Comparison of ENCODE assay signal across 8 cellular contexts in the genomic region with DNA sequence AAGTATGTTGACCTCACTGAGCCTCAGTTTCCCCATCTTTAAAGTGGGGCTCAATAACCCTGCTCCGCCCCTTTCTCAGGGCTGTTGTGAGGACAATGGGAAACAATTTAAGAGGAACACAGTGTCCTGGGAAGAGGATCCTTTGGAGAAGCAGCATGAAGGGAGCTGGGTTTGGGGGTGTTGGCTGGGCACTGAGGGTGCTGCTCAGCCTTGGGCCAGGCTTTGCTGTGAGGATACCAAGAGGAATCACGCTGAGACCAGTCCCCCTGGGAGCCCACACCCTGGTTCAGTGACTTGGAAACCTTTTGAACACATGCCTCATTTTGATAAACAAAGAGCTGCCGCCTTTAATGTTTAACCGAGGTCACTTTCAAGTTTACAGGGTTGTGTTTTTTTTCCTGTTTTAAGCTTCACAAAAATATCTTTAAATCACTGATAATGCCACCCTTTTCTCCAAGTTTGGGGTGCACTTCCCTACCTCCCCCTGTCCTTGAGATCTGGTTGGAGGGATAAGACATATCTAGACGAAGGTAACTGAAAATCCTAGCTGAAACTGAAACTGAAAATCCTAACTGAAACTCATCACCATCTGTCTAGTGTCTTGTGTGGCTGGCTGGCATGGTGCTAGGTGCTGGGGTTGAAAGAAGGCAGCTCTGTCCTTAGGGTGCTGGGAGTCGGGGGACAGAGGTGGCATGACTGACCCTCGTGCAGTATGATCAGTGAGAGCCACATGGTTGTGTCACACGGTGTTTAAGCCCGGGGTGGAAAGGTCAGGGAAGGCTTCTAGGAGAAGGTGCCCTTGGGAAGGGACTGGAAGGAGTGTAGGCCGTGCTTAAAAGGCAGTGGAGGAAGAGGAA. TPM values are rescaled to one million over a fixed set of nuclear protein-coding genes. Genes with fewer than 3 reads are reported as not detected.
A peak's percentile ranks its signal among the peaks of the same experiment; 100 is the strongest.
DNase-seq lines count a peak whose midpoint lies in the region; ATAC-seq lines count a peak whose summit lies in the region.

No MANE protein-coding gene starts in this region.

- H3K27ac ChIP-seq in HUES48 (ENCODE audit: low read depth, low read length) = peak overlapping the region; percentile 3

- H3K9me3 Mint-ChIP-seq in activated T-helper 17 cell treated with anti-CD3 and anti-CD28 coated beads, Interleukin-2, amount 50 U/mL, for 72 hours = no peaks in the 10 kb centered on the region

- peak; percentile 22 for DNase-seq in EH (ENCODE audit: low read depth)
- DNase-seq in kidney glomerular epithelial cell (lab: John Stamatoyannopoulos, UW) = peak; percentile 47
- DNase-seq in stimulated activated naive CD8-positive, alpha-beta T cell treated with anti-CD3 and anti-CD28 coated beads, Interleukin-15, Interleukin-2, amounts not matched to agents 100 U/mL and 50 U/mL, for 24 hours = peak; percentile 46
- DNase-seq in cerebellum (ENCODE audit: low spot score) = no peak
- DNase-seq in AG20443 (ENCODE audit: low spot score) = no peak

- peaks cover 12% of the 10 kb centered on the region for H3K36me3 Mint-ChIP-seq in activated T-helper 17 cell treated with anti-CD3 and anti-CD28 coated beads, Interleukin-2, amount 50 U/mL, for 72 hours (ENCODE audit: low read depth)

- H3K4me3 ChIP-seq in HUES48 (ENCODE audit: low read depth, low read length) = peak overlapping the region; percentile 67

- peak overlapping the region; percentile 97 for H3K4me3 Mint-ChIP-seq in activated T-helper 17 cell treated with anti-CD3 and anti-CD28 coated beads, Interleukin-2, amount 50 U/mL, for 72 hours

- peak; percentile 43 for ATAC-seq in GM21381 (IDR thresholded peaks at IDR 0.05; ENCODE audit: unreplicated experiment)
- ATAC-seq in activated T-helper 17 cell treated with anti-CD3 and anti-CD28 coated beads, Interleukin-2, amount 50 U/mL, for 72 hours (replicated peaks) = peak; percentile 74
- peak; percentile 62 for ATAC-seq in stimulated activated naive CD8-positive, alpha-beta T cell treated with anti-CD3 and anti-CD28 coated beads, Interleukin-15, Interleukin-2, amounts not matched to agents 100 U/mL and 50 U/mL, for 24 hours

- no peaks in the 10 kb centered on the region for H3K27me3 Mint-ChIP-seq in activated T-helper 17 cell treated with anti-CD3 and anti-CD28 coated beads, Interleukin-2, amount 50 U/mL, for 72 hours

- H3K36me3 ChIP-seq in HUES48 (ENCODE audit: control insufficient read depth, insufficient read depth, low read length) = peaks cover 37% of the 10 kb centered on the region

- peaks cover 40% of the 10 kb centered on the region for H3K4me1 ChIP-seq in HUES48 (ENCODE audit: control insufficient read depth, insufficient read depth, low read length)

- peak overlapping the region; percentile 9; the same call in 1 of the 2 replicates for H3K9ac ChIP-seq in HUES48 (ENCODE audit: low read depth, low read length)

- H3K27ac Mint-ChIP-seq in activated T-helper 17 cell treated with anti-CD3 and anti-CD28 coated beads, Interleukin-2, amount 50 U/mL, for 72 hours = peak overlapping the region; percentile 80

- no peaks in the 10 kb centered on the region for H3K27me3 ChIP-seq in HUES48 (ENCODE audit: control insufficient read depth, insufficient read depth, low read length)

- peaks cover 26% of the 10 kb centered on the region for H3K4me1 Mint-ChIP-seq in activated T-helper 17 cell treated with anti-CD3 and anti-CD28 coated beads, Interleukin-2, amount 50 U/mL, for 72 hours

- H3K9me3 ChIP-seq in HUES48 (ENCODE audit: control insufficient read depth, insufficient read depth, low read length) = no peaks in the 10 kb centered on the region

RNA-seq across cellular contexts. Expression of gene ZNF775, which starts 27.7 kb away (rescaled TPM):
- total RNA-seq in activated T-helper 17 cell treated with anti-CD3 and anti-CD28 coated beads, Interleukin-2, amount 50 U/mL, for 72 hours = 1 to 10 TPM; 2.5 to 3.2 TPM
- 8.2 TPM for total RNA-seq in cerebellum

RNA-seq across cellular contexts. Expression of gene REPIN1, which starts 38.2 kb away (rescaled TPM):
- 10 to 100 TPM; 68.1 to 79.6 TPM for total RNA-seq in activated T-helper 17 cell treated with anti-CD3 and anti-CD28 coated beads, Interleukin-2, amount 50 U/mL, for 72 hours
- 41.2 TPM for total RNA-seq in cerebellum

RNA-seq across cellular contexts. Expression of gene GIMAP8, which starts 43.6 kb away (rescaled TPM):
- total RNA-seq in activated T-helper 17 cell treated with anti-CD3 and anti-CD28 coated beads, Interleukin-2, amount 50 U/mL, for 72 hours = 10 to 100 TPM; 10.3 to 16.4 TPM
- 2.5 TPM for total RNA-seq in cerebellum

Comparison
In these comparisons a context has a peak if more than half of its experiments do, and no peak if none do; other contexts are left out.
1. DNase-seq: peak in EH (single experiment), kidney glomerular epithelial cell (single experiment) and stimulated activated naive CD8-positive, alpha-beta T cell treated with anti-CD3 and anti-CD28 coated beads, Interleukin-15, Interleukin-2, amounts not matched to agents 100 U/mL and 50 U/mL, for 24 hours (single experiment); none in cerebellum (single experiment) and AG20443 (single experiment).
2. Peak in every context shown above with its lines, with median percentiles within 50 percentile points of each other: ATAC-seq.